ENCODE assay signal across 22 cellular contexts in the genomic region with DNA sequence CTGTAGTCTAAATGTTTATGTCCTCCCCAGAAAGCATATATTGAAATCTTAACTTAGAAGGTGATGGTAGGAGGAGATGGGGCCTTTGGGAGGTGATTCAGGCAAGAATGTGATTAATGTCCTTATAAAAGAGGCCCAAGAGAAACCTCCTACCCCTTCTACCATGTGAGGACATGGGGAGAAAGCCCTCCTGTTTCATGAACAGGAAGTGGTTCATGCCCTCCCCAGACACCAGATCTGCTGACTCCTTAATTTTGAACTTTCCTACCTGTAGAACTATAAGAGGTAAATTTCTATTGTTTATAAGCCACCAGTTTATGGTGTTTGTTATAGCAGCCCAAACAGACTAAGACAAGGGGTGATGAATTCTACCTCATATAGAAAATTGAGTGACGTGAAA. TPM values are rescaled to one million over a fixed set of nuclear protein-coding genes. Genes with fewer than 3 reads are reported as not detected.
DNase-seq lines count a peak whose midpoint lies in the region; ATAC-seq and TF ChIP-seq lines count a peak whose summit lies in the region.
"Had no signal": no experiment of that assay in that cellular context is flagged by ENCODE, and none has a peak within 500 bp of the region (broad histone marks: within the 10 kb centered on the region; RNA-seq: fewer than 3 reads in every experiment).

No MANE protein-coding gene starts in this region.

- H3K27me3 Mint-ChIP-seq in T-helper 17 cell, result no peaks in the 10 kb centered on the region
- no peaks in the 10 kb centered on the region for H3K27me3 Mint-ChIP-seq in stimulated activated memory B cell treated with anti-CD40 and anti-IgM and Interleukin-4, amounts not matched to agents 10 μg/mL and 1 μg/mL and 100 μg/mL, for 72 hours
- H3K27me3 Mint-ChIP-seq: B cell had no signal

- in situ Hi-C loops in KBM-7 (cut with MboI; ENCODE audit: low pct_unique_long_range_greater_than_20kb, low sequenced_read_pairs), result no loop called here

- TF ChIP-seq CTCF in left ventricle myocardium inferior (IDR thresholded peaks at IDR 0.05; ENCODE audit: borderline replicate concordance), result no peak

- peak overlapping the region; percentile 45 for H3K27ac Mint-ChIP-seq in T-helper 17 cell
- H3K27ac Mint-ChIP-seq in stimulated activated effector memory CD8-positive, alpha-beta T cell treated with anti-CD3 and anti-CD28 coated beads, Interleukin-12 subunit alpha, Interleukin-12 subunit beta, amount 100 ng/mL, for 72 hours, result peak overlapping the region; percentile 73
- H3K27ac Mint-ChIP-seq in stimulated activated memory B cell treated with anti-CD40 and anti-IgM and Interleukin-4, amounts not matched to agents 10 μg/mL and 1 μg/mL and 100 μg/mL, for 72 hours, result no peak overlapping the region
- H3K27ac Mint-ChIP-seq: B cell, CD14-positive monocyte, GM23338 had no signal

- no peaks in the 10 kb centered on the region for H3K27me3 ChIP-seq in left ventricle myocardium inferior (ENCODE audit: low read depth)

- peaks cover 15% of the 10 kb centered on the region for H3K4me1 ChIP-seq in left ventricle myocardium inferior
- H3K4me1 ChIP-seq: HAP-1 had no signal

- H3K27ac ChIP-seq in left ventricle myocardium inferior (replicated peaks), result peak overlapping the region; percentile 69
- H3K27ac ChIP-seq: RWPE1 had no signal

- no peak overlapping the region for H3K4me3 Mint-ChIP-seq in T-helper 17 cell
- H3K4me3 Mint-ChIP-seq in stimulated activated effector memory CD8-positive, alpha-beta T cell treated with anti-CD3 and anti-CD28 coated beads, Interleukin-12 subunit alpha, Interleukin-12 subunit beta, amount 100 ng/mL, for 72 hours, result no peak overlapping the region
- no peak overlapping the region for H3K4me3 Mint-ChIP-seq in stimulated activated memory B cell treated with anti-CD40 and anti-IgM and Interleukin-4, amounts not matched to agents 10 μg/mL and 1 μg/mL and 100 μg/mL, for 72 hours
- H3K4me3 Mint-ChIP-seq: B cell, CD14-positive monocyte, GM23338 had no signal

- DNase-seq in left ventricle myocardium inferior, result no peak
- no peak for DNase-seq in Right ventricle myocardium inferior (ENCODE audit: missing footprints)
- DNase-seq in KBM-7, result peak; percentile 7
- DNase-seq in T-helper 17 cell, result no peak
- DNase-seq in stimulated activated effector memory CD8-positive, alpha-beta T cell treated with anti-CD3 and anti-CD28 coated beads, Interleukin-12 subunit alpha, Interleukin-12 subunit beta, amount 100 ng/mL, for 72 hours (ENCODE audit: low spot score in 2 of 2), result no peak
- no peak for DNase-seq in posterior vena cava (ENCODE audit: low spot score)
- no peak for DNase-seq in activated CD4-positive, alpha-beta T cell treated with anti-CD3 and anti-CD28 coated beads, Interleukin-2, amount 50 U/mL, for 48 hours
- DNase-seq: DMS79; NCI-H1417 treated with DMSO at 0.1 percent for 48 hours; NCI-H187; NCI-H2107; NCI-H446 treated with DMSO at 0.1 percent for 48 hours; NCI-H748 treated with DMSO at 0.1 percent for 48 hours; NK-92 treated with Interleukin-12 subunit alpha and Interleukin-12 subunit beta, amount 100 ng/mL, for 24 hours; SIG-M5 had no signal

- ATAC-seq in Right ventricle myocardium inferior (no peak), T-helper 17 cell (no peak)
- ATAC-seq in stimulated activated effector memory CD8-positive, alpha-beta T cell treated with anti-CD3 and anti-CD28 coated beads, Interleukin-12 subunit alpha, Interleukin-12 subunit beta, amount 100 ng/mL, for 72 hours, result peak; percentile 55
- no peak for ATAC-seq in stimulated activated memory B cell treated with anti-CD40 and anti-IgM and Interleukin-4, amounts not matched to agents 10 μg/mL and 1 μg/mL and 100 μg/mL, for 72 hours
- ATAC-seq: GM23338 had no signal

- intact Hi-C loops in left ventricle myocardium inferior (cut with micrococcal nuclease) (no loop called here), Right ventricle myocardium inferior (cut with DNase I) (no loop called here), posterior vena cava (cut with DNase I) (no loop called here)

- H3K36me3 ChIP-seq in left ventricle myocardium inferior, result peaks cover 89% of the 10 kb centered on the region
- H3K36me3 ChIP-seq: HAP-1 had no signal

- peaks cover 15% of the 10 kb centered on the region for H3K36me3 Mint-ChIP-seq in T-helper 17 cell (ENCODE audit: low read depth)
- peaks cover 81% of the 10 kb centered on the region for H3K36me3 Mint-ChIP-seq in stimulated activated effector memory CD8-positive, alpha-beta T cell treated with anti-CD3 and anti-CD28 coated beads, Interleukin-12 subunit alpha, Interleukin-12 subunit beta, amount 100 ng/mL, for 72 hours
- peaks cover 55% of the 10 kb centered on the region for H3K36me3 Mint-ChIP-seq in stimulated activated memory B cell treated with anti-CD40 and anti-IgM and Interleukin-4, amounts not matched to agents 10 μg/mL and 1 μg/mL and 100 μg/mL, for 72 hours

- peaks cover 9% of the 10 kb centered on the region for H3K4me1 Mint-ChIP-seq in T-helper 17 cell
- H3K4me1 Mint-ChIP-seq in stimulated activated effector memory CD8-positive, alpha-beta T cell treated with anti-CD3 and anti-CD28 coated beads, Interleukin-12 subunit alpha, Interleukin-12 subunit beta, amount 100 ng/mL, for 72 hours, result no peaks in the 10 kb centered on the region
- no peaks in the 10 kb centered on the region for H3K4me1 Mint-ChIP-seq in stimulated activated memory B cell treated with anti-CD40 and anti-IgM and Interleukin-4, amounts not matched to agents 10 μg/mL and 1 μg/mL and 100 μg/mL, for 72 hours
- H3K4me1 Mint-ChIP-seq: B cell, CD14-positive monocyte, GM23338 had no signal

- H3K9me3 Mint-ChIP-seq in stimulated activated effector memory CD8-positive, alpha-beta T cell treated with anti-CD3 and anti-CD28 coated beads, Interleukin-12 subunit alpha, Interleukin-12 subunit beta, amount 100 ng/mL, for 72 hours, result no peaks in the 10 kb centered on the region
- no peaks in the 10 kb centered on the region for H3K9me3 Mint-ChIP-seq in stimulated activated memory B cell treated with anti-CD40 and anti-IgM and Interleukin-4, amounts not matched to agents 10 μg/mL and 1 μg/mL and 100 μg/mL, for 72 hours
- H3K9me3 Mint-ChIP-seq: CD14-positive monocyte, GM23338 had no signal

- H3K4me3 ChIP-seq in left ventricle myocardium inferior, result no peak overlapping the region
- H3K4me3 ChIP-seq: GM23338, HAP-1 had no signal

- H3K9me3 ChIP-seq in left ventricle myocardium inferior (replicated peaks) (no peaks in the 10 kb centered on the region), T-helper 17 cell (ENCODE audit: control insufficient read depth, low read length, poor library complexity, severe bottlenecking) (no peaks in the 10 kb centered on the region)
- H3K9me3 ChIP-seq: HAP-1 had no signal

RNA-seq across cellular contexts. Expression of gene ECT2L, which starts 8.7 kb away (rescaled TPM):
- total RNA-seq in left ventricle myocardium inferior, result 1.6 TPM
- 1.1 TPM for total RNA-seq in Right ventricle myocardium inferior
- not detected for total RNA-seq in T-helper 17 cell
- under 1 TPM in 1 of 2 donors, not detected in 1; 0.33 TPM for total RNA-seq in posterior vena cava
- total RNA-seq: B cell, M059J had no signal

RNA-seq across cellular contexts. Expression of gene CCDC28A, which starts 13.6 kb away (rescaled TPM):
- 9.0 TPM for total RNA-seq in left ventricle myocardium inferior
- 9.2 TPM for total RNA-seq in Right ventricle myocardium inferior
- 10 to 100 TPM; 21.3 to 26.2 TPM for total RNA-seq in T-helper 17 cell
- total RNA-seq in posterior vena cava, result 1 to 10 TPM; 6.8 to 9.6 TPM
